In genomic region chr12:53485955-53486729, GRCh38 we compare ENCODE assay signal across 1 cellular context.
TF ChIP-seq lines count a peak whose summit lies in the region.

No MANE protein-coding gene starts in this region.

TF ChIP-seq in A549, 52 proteins besides CTCF, POLR2A, EP300 and RAD21:
- 0 out of 2 replicates have a peak, but pooled peaks have one; percentile 9 for TF ChIP-seq POLR2AphosphoS2 (conservative IDR thresholded peaks at IDR 0.05; ENCODE audit: low read length)
- no peak for TF ChIP-seq CBX2 (IDR thresholded peaks at IDR 0.05; ENCODE audit: borderline replicate concordance, low read depth)
